Comparison of ENCODE assay signal across 10 cellular contexts in genomic region chr15:59170295-59170881, GRCh38. TPM values are rescaled to one million over a fixed set of nuclear protein-coding genes. Genes with fewer than 3 reads are reported as not detected.
DNase-seq lines count a peak whose midpoint lies in the region; TF ChIP-seq lines count a peak whose summit lies in the region.
"Had no signal": no experiment of that assay in that cellular context is flagged by ENCODE, and none has a peak within 500 bp of the region (broad histone marks: within the 10 kb centered on the region; RNA-seq: fewer than 3 reads in every experiment).

No MANE protein-coding gene starts in this region.

- no CpG with 5 or more reads among the region's 9 CpGs for WGBS in mesendoderm (ENCODE audit: extremely low coverage, insufficient coverage, low lambda C conversion rate)

- H3K4me1 ChIP-seq in mesendoderm (ENCODE audit: control insufficient read depth, low read depth, low read length) (no peaks in the 10 kb centered on the region), HAP-1 (peaks cover 5% of the 10 kb centered on the region)

- no peak overlapping the region for H3K4me2 ChIP-seq in mesendoderm (ENCODE audit: low read length)

- H3K79me1 ChIP-seq in mesendoderm (ENCODE audit: low read length) = no peaks in the 10 kb centered on the region

- H3K18ac ChIP-seq in mesendoderm (ENCODE audit: low read length) = no peak overlapping the region

- H3K27me3 ChIP-seq in mesendoderm (ENCODE audit: insufficient read depth, low read length, poor library complexity) (no peaks in the 10 kb centered on the region), HAP-1 (ENCODE audit: low read depth) (no peaks in the 10 kb centered on the region)

- H4K8ac ChIP-seq in mesendoderm (ENCODE audit: low read depth, low read length) = no peak overlapping the region

- in situ Hi-C loops in HAP-1 (cut with MboI; ENCODE audit: low sequenced_read_pairs) = no loop called here

- H3K79me2 ChIP-seq in mesendoderm (ENCODE audit: control insufficient read depth, insufficient read depth, low read length) = no peaks in the 10 kb centered on the region

- no peak overlapping the region for H3K4ac ChIP-seq in mesendoderm (ENCODE audit: low read depth, low read length)

- H2AK5ac ChIP-seq in mesendoderm (ENCODE audit: low read length) = no peak overlapping the region

- H3K9ac ChIP-seq in mesendoderm (ENCODE audit: low read length) = no peak overlapping the region

- H2BK5ac ChIP-seq in mesendoderm (ENCODE audit: low read length) = no peak overlapping the region

- H2BK15ac ChIP-seq in mesendoderm (replicated peaks; ENCODE audit: low read depth) = no peak overlapping the region

- H3K23ac ChIP-seq in mesendoderm (ENCODE audit: low read length) = no peak overlapping the region

- TF ChIP-seq CTCF in coronary artery (IDR thresholded peaks at IDR 0.05) = no peak

- H3K9me3 ChIP-seq in HAP-1 = no peaks in the 10 kb centered on the region

- H3K27ac ChIP-seq in coronary artery = peak overlapping the region; percentile 70 to 89
- no peak overlapping the region for H3K27ac ChIP-seq in mesendoderm (ENCODE audit: low read depth, low read length)

- H3K36me3 ChIP-seq in mesendoderm (ENCODE audit: control insufficient read depth, insufficient read depth, low read length) = no peaks in the 10 kb centered on the region
- H3K36me3 ChIP-seq in HAP-1 (replicated peaks) = no peaks in the 10 kb centered on the region; the same call in 1 of the 2 replicates

- no peak overlapping the region for H4K5ac ChIP-seq in mesendoderm (ENCODE audit: low read length)

- H3K4me3 ChIP-seq in coronary artery = no peak overlapping the region
- no peak overlapping the region for H3K4me3 ChIP-seq in mesendoderm (ENCODE audit: low read length)
- no peak overlapping the region for H3K4me3 ChIP-seq in HAP-1
- H3K4me3 ChIP-seq: GM12878 had no signal

- H2BK120ac ChIP-seq in mesendoderm (ENCODE audit: low read depth, low read length) = no peak overlapping the region

- H3K56ac ChIP-seq in mesendoderm (ENCODE audit: low read length) = peak overlapping the region; percentile 22

- peak; percentile 69 for DNase-seq in Ammon's horn (ENCODE audit: low spot score)
- peak; percentile 39 for DNase-seq in NCI-H2029 treated with DMSO at 0.1 percent for 48 hours (lab: John Stamatoyannopoulos, UW)
- peak; percentile 78 for DNase-seq in coronary artery (ENCODE audit: low spot score)
- DNase-seq in mesendoderm = peak; percentile 55
- no peak for DNase-seq in stimulated activated CD4-positive, alpha-beta T cell treated with anti-CD3 and anti-CD28 coated beads, Interleukin-12 subunit alpha, Interleukin-12 subunit beta, amount 100 ng/mL, for 4 hours
- DNase-seq in MV-4-11 (lab: John Stamatoyannopoulos, UW) = no peak
- DNase-seq in HAP-1 (ENCODE audit: low spot score in 2 of 2) = no peak
- DNase-seq in middle frontal gyrus (ENCODE audit: extremely low spot score, low spot score) = no peak
- DNase-seq: SIG-M5 had no signal

RNA-seq across cellular contexts. Expression of gene LDHAL6B, which starts 36.3 kb away (rescaled TPM):
- polyA plus RNA-seq in mesendoderm (2013, experiment 1 of 2) = not detected
- polyA plus RNA-seq in mesendoderm (2013, experiment 2 of 2) = not detected

Comparison
In these comparisons a context has a peak if more than half of its experiments do, and no peak if none do; other contexts are left out.
1. DNase-seq: peak in Ammon's horn (single experiment), NCI-H2029 treated with DMSO at 0.1 percent for 48 hours (single experiment), coronary artery (single experiment) and mesendoderm (single experiment); none in stimulated activated CD4-positive, alpha-beta T cell treated with anti-CD3 and anti-CD28 coated beads, Interleukin-12 subunit alpha, Interleukin-12 subunit beta, amount 100 ng/mL, for 4 hours (single experiment), MV-4-11 (single experiment), HAP-1 (0 of 2) and middle frontal gyrus (single experiment).